Comparison of ENCODE assay signal across 23 cellular contexts in genomic region chr7:130650616-130651015, GRCh38. TPM values are rescaled to one million over a fixed set of nuclear protein-coding genes. Genes with fewer than 3 reads are reported as not detected.
"Had no signal": no experiment of that assay in that cellular context is flagged by ENCODE, and none has a peak within 500 bp of the region (broad histone marks: within the 10 kb centered on the region; RNA-seq: fewer than 3 reads in every experiment).

No MANE protein-coding gene starts in this region.

- FAIRE-seq: endothelial cell of umbilical vein had no signal

- ATAC-seq: body of pancreas; stimulated activated naive CD8-positive, alpha-beta T cell treated with anti-CD3 and anti-CD28 coated beads, Interleukin-15, Interleukin-2, amounts not matched to agents 100 U/mL and 50 U/mL, for 24 hours had no signal

- DNase-seq: activated CD4-positive, alpha-beta memory T cell treated with anti-CD3 and anti-CD28 coated beads, Interleukin-2, amount 10 ng/mL, durations not matched to agents 7 days and 5 days; activated CD4-positive, CD25-positive, alpha-beta regulatory T cell treated with anti-CD3 and anti-CD28 coated beads, Interleukin-2, amount 50 U/mL, for 72 hours; activated gamma-delta T cell treated with Interleukin-2 at 50 U/mL for 16 hours; activated T-cell treated with anti-CD3 and anti-CD28 coated beads, Interleukin-2, amount 50 U/mL, for 24 hours; amygdala; body of pancreas; central memory CD4-positive, alpha-beta T cell; effector CD8-positive, alpha-beta T cell; esophagus squamous epithelium; foreskin fibroblast; head of caudate nucleus; small intestine; stimulated activated CD4-positive, alpha-beta T cell treated with anti-CD3 and anti-CD28 coated beads, Interleukin-4, amount 100 ng/mL, for 24 hours; stimulated activated CD8-positive, alpha-beta memory T cell treated with anti-CD3 and anti-CD28 coated beads, Interleukin-4, amount 100 ng/mL, for 48 hours; stimulated activated naive CD8-positive, alpha-beta T cell treated with anti-CD3 and anti-CD28 coated beads, Interleukin-15, Interleukin-2, amounts not matched to agents 100 U/mL and 50 U/mL, for 24 hours; T-helper 9 cell; trophoblast cell had no signal

RNA-seq across cellular contexts. Expression of gene TSGA13, which starts 35.7 kb away (rescaled TPM):
- total RNA-seq: activated CD4-positive, alpha-beta memory T cell treated with anti-CD3 and anti-CD28 coated beads, Interleukin-2, amount 10 ng/mL, durations not matched to agents 7 days and 5 days; body of pancreas; endothelial cell of umbilical vein; esophagus squamous epithelium; lower leg skin; mesenteric fat pad; omental fat pad; progenitor cell of endocrine pancreas; right atrium auricular region had no signal
